In the genomic region with DNA sequence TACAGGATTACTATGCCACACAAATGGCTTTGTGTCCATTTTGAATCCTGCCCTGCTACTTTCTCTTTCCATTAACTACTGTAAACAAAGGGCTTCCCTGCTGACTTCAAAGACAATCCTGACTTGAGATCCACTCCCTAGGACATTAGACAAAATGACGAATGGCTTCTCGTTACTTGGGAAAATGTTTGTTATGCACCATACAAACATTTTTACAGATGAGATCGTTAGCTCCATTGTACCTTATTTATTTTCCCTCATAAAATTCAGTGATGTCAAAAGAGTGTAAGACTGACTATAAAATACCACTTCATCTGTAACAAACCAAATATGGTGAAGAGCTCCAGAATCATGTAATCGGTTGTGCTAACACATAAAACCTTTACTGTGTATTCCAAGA, we compare ENCODE assay signal across 14 cellular contexts.
DNase-seq lines count a peak whose midpoint lies in the region; ATAC-seq and TF ChIP-seq lines count a peak whose summit lies in the region.
"Had no signal": no experiment of that assay in that cellular context is flagged by ENCODE, and none has a peak within 500 bp of the region (broad histone marks: within the 10 kb centered on the region; RNA-seq: fewer than 3 reads in every experiment).

No MANE protein-coding gene starts in this region.

- H3K9me3 ChIP-seq in HEK293 (ENCODE audit: control insufficient read depth, insufficient read depth, low read depth, low read length), result no peaks in the 10 kb centered on the region

- DNase-seq in COR-L47 (lab: John Stamatoyannopoulos, UW) (peak; percentile 15), NCI-H748 treated with DMSO at 0.1 percent for 48 hours (lab: John Stamatoyannopoulos, UW) (peak; percentile 81), left kidney (ENCODE audit: low read depth, low spot score) (peak; percentile 48), epidermal melanocyte (ENCODE audit: insufficient read length, low spot score) (no peak)
- no peak for DNase-seq in activated CD4-positive, alpha-beta memory T cell treated with anti-CD3 and anti-CD28 coated beads for 36 hours
- no peak for DNase-seq in stimulated activated CD4-positive, alpha-beta T cell treated with anti-CD3 and anti-CD28 coated beads, Interleukin-4, amount 100 ng/mL, for 4 hours
- DNase-seq: activated CD8-positive, alpha-beta T cell treated with anti-CD3 and anti-CD28 coated beads for 36 hours; activated naive CD8-positive, alpha-beta T cell treated with anti-CD3 and anti-CD28 coated beads, Interleukin-2, amount 50 U/mL, for 24 hours; foreskin fibroblast; naive thymus-derived CD4-positive, alpha-beta T cell; NCI-H2171 treated with DMSO at 0.1 percent for 48 hours had no signal

- TF ChIP-seq CTCF in HEK293 (tag by site-specific recombination; IDR thresholded peaks at IDR 0.05), result no peak

- H3K27ac Mint-ChIP-seq in activated CD4-positive, alpha-beta memory T cell treated with anti-CD3 and anti-CD28 coated beads for 36 hours, result no peak overlapping the region
- H3K27ac Mint-ChIP-seq: activated CD8-positive, alpha-beta T cell treated with anti-CD3 and anti-CD28 coated beads for 36 hours; activated naive CD8-positive, alpha-beta T cell treated with anti-CD3 and anti-CD28 coated beads, Interleukin-2, amount 50 U/mL, for 24 hours; activated T-helper 1 cell treated with anti-CD3 and anti-CD28 coated beads, Interleukin-12 subunit alpha, Interleukin-12 subunit beta, Interleukin-2, Interleukin-4 antibody, amounts not matched to agents 30 ng/mL and 10 ng/mL and 1 ng/mL, durations not matched to agents 14 hours and 24 hours and 36 hours; naive thymus-derived CD4-positive, alpha-beta T cell had no signal

- H3K27me3 Mint-ChIP-seq in activated CD4-positive, alpha-beta memory T cell treated with anti-CD3 and anti-CD28 coated beads for 36 hours, result no peaks in the 10 kb centered on the region
- H3K27me3 Mint-ChIP-seq: activated CD8-positive, alpha-beta T cell treated with anti-CD3 and anti-CD28 coated beads for 36 hours; activated naive CD8-positive, alpha-beta T cell treated with anti-CD3 and anti-CD28 coated beads, Interleukin-2, amount 50 U/mL, for 24 hours; naive thymus-derived CD4-positive, alpha-beta T cell had no signal

- H3K36me3 ChIP-seq in HEK293 (ENCODE audit: control insufficient read depth in 2 of 2, insufficient read depth in 1 of 2, low read length in 2 of 2), result no peaks in the 10 kb centered on the region

- H3K9me3 Mint-ChIP-seq in activated CD4-positive, alpha-beta memory T cell treated with anti-CD3 and anti-CD28 coated beads for 36 hours, result peaks cover 2% of the 10 kb centered on the region
- H3K9me3 Mint-ChIP-seq: activated CD8-positive, alpha-beta T cell treated with anti-CD3 and anti-CD28 coated beads for 36 hours; activated naive CD8-positive, alpha-beta T cell treated with anti-CD3 and anti-CD28 coated beads, Interleukin-2, amount 50 U/mL, for 24 hours; activated T-helper 1 cell treated with anti-CD3 and anti-CD28 coated beads, Interleukin-12 subunit alpha, Interleukin-12 subunit beta, Interleukin-2, Interleukin-4 antibody, amounts not matched to agents 30 ng/mL and 10 ng/mL and 1 ng/mL, durations not matched to agents 14 hours and 24 hours and 36 hours had no signal

- no peak overlapping the region for H3K27ac ChIP-seq in HEK293 (ENCODE audit: extremely low read depth, low read depth, low read length)

- H3K4me1 ChIP-seq in HEK293 (ENCODE audit: control insufficient read depth, insufficient read depth, low read length), result peaks cover 19% of the 10 kb centered on the region

- no peak overlapping the region for H3K4me3 Mint-ChIP-seq in activated CD4-positive, alpha-beta memory T cell treated with anti-CD3 and anti-CD28 coated beads for 36 hours
- H3K4me3 Mint-ChIP-seq: activated CD8-positive, alpha-beta T cell treated with anti-CD3 and anti-CD28 coated beads for 36 hours; activated naive CD8-positive, alpha-beta T cell treated with anti-CD3 and anti-CD28 coated beads, Interleukin-2, amount 50 U/mL, for 24 hours; activated T-helper 1 cell treated with anti-CD3 and anti-CD28 coated beads, Interleukin-12 subunit alpha, Interleukin-12 subunit beta, Interleukin-2, Interleukin-4 antibody, amounts not matched to agents 30 ng/mL and 10 ng/mL and 1 ng/mL, durations not matched to agents 14 hours and 24 hours and 36 hours; naive thymus-derived CD4-positive, alpha-beta T cell had no signal

- CTCF ChIA-PET in HEK293 (lab: Yijun Ruan, JAX), result interaction anchor here (0.6 to 1.2 kb wide), 4 partner anchors 11 to 18 kb away, joined by 4 to 6 read pairs (median 4); no protein-coding TSS in a partner anchor
- CTCF ChIA-PET in activated CD4-positive, alpha-beta memory T cell treated with anti-CD3 and anti-CD28 coated beads for 36 hours (lab: Charles Lee), result no interaction called here

- POLR2A ChIA-PET in HEK293 (lab: Yijun Ruan, JAX), result no interaction called here
- POLR2A ChIA-PET in activated CD4-positive, alpha-beta memory T cell treated with anti-CD3 and anti-CD28 coated beads for 36 hours (lab: Charles Lee), result no interaction called here

- ATAC-seq in HG03139 (IDR thresholded peaks at IDR 0.05; ENCODE audit: unreplicated experiment), result no peak
- ATAC-seq: activated CD8-positive, alpha-beta T cell treated with anti-CD3 and anti-CD28 coated beads for 36 hours; activated naive CD8-positive, alpha-beta T cell treated with anti-CD3 and anti-CD28 coated beads, Interleukin-2, amount 50 U/mL, for 24 hours; naive thymus-derived CD4-positive, alpha-beta T cell had no signal

- H3K36me3 Mint-ChIP-seq in activated CD4-positive, alpha-beta memory T cell treated with anti-CD3 and anti-CD28 coated beads for 36 hours, result no peaks in the 10 kb centered on the region
- H3K36me3 Mint-ChIP-seq: naive thymus-derived CD4-positive, alpha-beta T cell had no signal

- intact Hi-C loops in activated CD4-positive, alpha-beta memory T cell treated with anti-CD3 and anti-CD28 coated beads for 36 hours (cut with micrococcal nuclease), result no loop called here

- no peaks in the 10 kb centered on the region for H3K4me1 Mint-ChIP-seq in activated CD4-positive, alpha-beta memory T cell treated with anti-CD3 and anti-CD28 coated beads for 36 hours (ENCODE audit: low read depth)
- H3K4me1 Mint-ChIP-seq: activated naive CD8-positive, alpha-beta T cell treated with anti-CD3 and anti-CD28 coated beads, Interleukin-2, amount 50 U/mL, for 24 hours; naive thymus-derived CD4-positive, alpha-beta T cell had no signal

- no peak overlapping the region for H3K4me3 ChIP-seq in HEK293 (ENCODE audit: low read depth, low read length)

TF ChIP-seq in HEK293, 187 proteins besides CTCF, POLR2A, EP300 and RAD21 (continues in another document):
- TF ChIP-seq TRIM28 (IDR thresholded peaks at IDR 0.05; ENCODE audit: borderline replicate concordance, low read length) (no peak; the same call in 1 of the 2 replicates), ZNF10 (tag by site-specific recombination; IDR thresholded peaks at IDR 0.05) (peak; percentile 59; the same call in 1 of the 2 replicates), GLIS1 (tag by site-specific recombination; IDR thresholded peaks at IDR 0.05) (peak; percentile 27; the same call in 1 of the 2 replicates), ZNF530 (tag by site-specific recombination; IDR thresholded peaks at IDR 0.05; ENCODE audit: low read depth) (no peak), ZNF501 (tag by site-specific recombination; IDR thresholded peaks at IDR 0.05) (peak; percentile 69; the same call in 1 of the 2 replicates), ZNF280C (tag by site-specific recombination; IDR thresholded peaks at IDR 0.05) (no peak), ZNF629 (tag by site-specific recombination; IDR thresholded peaks at IDR 0.05) (peak; percentile 90)
- TF ChIP-seq, protein P1, sequence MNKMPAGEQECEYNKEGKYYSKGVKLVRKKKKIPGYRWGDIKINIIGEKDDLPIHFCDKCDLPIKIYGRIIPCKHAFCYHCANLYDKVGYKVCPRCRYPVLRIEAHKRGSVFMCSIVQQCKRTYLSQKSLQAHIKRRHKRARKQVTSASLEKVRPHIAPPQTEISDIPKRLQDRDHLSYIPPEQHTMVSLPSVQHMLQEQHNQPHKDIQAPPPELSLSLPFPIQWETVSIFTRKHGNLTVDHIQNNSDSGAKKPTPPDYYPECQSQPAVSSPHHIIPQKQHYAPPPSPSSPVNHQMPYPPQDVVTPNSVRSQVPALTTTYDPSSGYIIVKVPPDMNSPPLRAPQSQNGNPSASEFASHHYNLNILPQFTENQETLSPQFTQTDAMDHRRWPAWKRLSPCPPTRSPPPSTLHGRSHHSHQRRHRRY (tag by site-specific recombination; IDR thresholded peaks at IDR 0.05), result peak; percentile 73; the same call in 1 of the 2 replicates

Comparison
In these comparisons a context has a peak if more than half of its experiments do, and no peak if none do; other contexts are left out.
1. DNase-seq: peak in COR-L47 (single experiment), NCI-H748 treated with DMSO at 0.1 percent for 48 hours (single experiment) and left kidney (single experiment); none in epidermal melanocyte (single experiment), activated CD4-positive, alpha-beta memory T cell treated with anti-CD3 and anti-CD28 coated beads for 36 hours (single experiment) and stimulated activated CD4-positive, alpha-beta T cell treated with anti-CD3 and anti-CD28 coated beads, Interleukin-4, amount 100 ng/mL, for 4 hours (0 of 2).